Comparison of ENCODE assay signal across 11 cellular contexts in genomic region chr10:21056461-21056860, GRCh38.
"Had no signal": no experiment of that assay in that cellular context is flagged by ENCODE, and none has a peak within 500 bp of the region (broad histone marks: within the 10 kb centered on the region; RNA-seq: fewer than 3 reads in every experiment).

No MANE protein-coding gene starts in this region.

- H3K36me3 ChIP-seq: HAP-1 had no signal

- ATAC-seq: HCT116 had no signal

- H3K4me3 Mint-ChIP-seq: GM23338, H9, HFFc6 had no signal

- H3K27ac ChIP-seq: GM23248 had no signal

- H3K4me1 ChIP-seq: HAP-1 had no signal

- DNase-seq: GM23248, GOT3, H7, H9, HCEC 1CT, HFFc6 had no signal

- H3K27ac Mint-ChIP-seq: GM23338, H9, HFFc6 had no signal

- H3K4me2 ChIP-seq: GM23338 had no signal

- FAIRE-seq: H1, H54 had no signal

- H2AFZ ChIP-seq: GM23248, GM23338 had no signal

- H3K9ac ChIP-seq: GM23248 had no signal

- H3K4me3 ChIP-seq: GM23248, GM23338, HAP-1 had no signal

- H3K4me1 Mint-ChIP-seq: GM23338 had no signal
